Comparison of ENCODE assay signal across 9 cellular contexts in the genomic region with DNA sequence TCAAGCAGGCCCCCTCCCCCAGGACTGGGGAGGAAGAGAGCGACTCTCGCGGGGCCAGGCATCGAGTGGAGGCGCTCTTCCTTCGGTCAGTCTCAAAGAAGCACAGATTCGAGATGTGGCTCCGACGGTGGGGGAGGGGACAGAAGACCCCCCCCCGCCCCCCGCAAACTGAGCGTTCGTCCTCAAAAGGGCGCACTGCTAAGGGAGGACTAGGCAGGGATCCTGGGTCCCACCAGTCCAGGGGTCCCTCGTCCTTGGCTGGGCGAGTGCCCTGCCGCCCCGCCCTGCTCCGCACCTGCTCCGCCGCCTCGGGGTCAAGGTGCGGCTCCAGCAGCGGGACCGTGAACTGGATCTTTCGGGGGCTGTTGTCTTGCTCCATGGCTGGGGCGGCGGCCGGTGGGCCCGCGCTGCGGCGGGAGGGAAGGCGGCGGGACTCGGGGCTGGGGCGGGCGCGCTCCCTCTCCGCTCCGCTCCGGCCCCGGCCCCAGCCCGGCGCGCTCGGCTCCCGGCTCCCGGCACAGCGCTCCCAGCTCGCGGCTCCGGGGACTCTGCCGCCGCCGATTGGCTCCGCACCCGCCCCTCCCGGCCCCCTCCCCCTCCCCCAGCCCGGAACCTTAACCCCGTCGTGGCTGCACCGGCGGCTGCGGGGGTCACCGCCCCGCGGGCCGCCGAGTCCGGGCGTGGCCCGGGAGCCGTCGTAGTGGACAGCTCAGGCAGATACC. TPM values are rescaled to one million over a fixed set of nuclear protein-coding genes. Genes with fewer than 3 reads are reported as not detected.
DNase-seq lines count a peak whose midpoint lies in the region; ATAC-seq and TF ChIP-seq lines count a peak whose summit lies in the region.
"Had no signal": no experiment of that assay in that cellular context is flagged by ENCODE, and none has a peak within 500 bp of the region (broad histone marks: within the 10 kb centered on the region; RNA-seq: fewer than 3 reads in every experiment).

A gene with protein sequence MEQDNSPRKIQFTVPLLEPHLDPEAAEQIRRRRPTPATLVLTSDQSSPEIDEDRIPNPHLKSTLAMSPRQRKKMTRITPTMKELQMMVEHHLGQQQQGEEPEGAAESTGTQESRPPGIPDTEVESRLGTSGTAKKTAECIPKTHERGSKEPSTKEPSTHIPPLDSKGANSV (minus strand): TSS at position 550 of the 722 bp plus-strand sequence. CDS start 171 bp downstream, at position 379.

- peak within 1 kb of the TSS; percentile 88 for H3K9ac ChIP-seq in SK-N-MC (ENCODE audit: insufficient read length)

- no peaks in the 10 kb centered on the region for H3K9me3 ChIP-seq in SK-N-MC (ENCODE audit: low read depth, low read length)
- H3K9me3 ChIP-seq in ovary: no peaks in the 10 kb centered on the region

- TF ChIP-seq POLR2A in ovary (IDR thresholded peaks at IDR 0.05): no peak

- WGBS in ovary, 3 donors: 1 to 3% (median 1%) methylated on average over 35 to 75 of the region's 75 CpGs

- H3K4me3 ChIP-seq in SK-N-MC (peak within 1 kb of the TSS; percentile 93), ovary (peak within 1 kb of the TSS; percentile 48)

- no peaks in the 10 kb centered on the region for H3K4me1 ChIP-seq in ovary (ENCODE audit: insufficient read depth)

- ATAC-seq in Right ventricle myocardium superior (ENCODE audit: poor library complexity): peak; percentile 66

- DNase-seq in CD1c-positive myeloid dendritic cell (ENCODE audit: extremely low spot score): peak; percentile 10
- no peak for DNase-seq in SK-N-MC (ENCODE audit: low read depth, low spot score)
- peak; percentile 55 for DNase-seq in Right ventricle myocardium superior
- DNase-seq in ovary: peak; percentile 32 to 67 (median 55)
- no peak for DNase-seq in effector CD4-positive, alpha-beta T cell
- no peak for DNase-seq in GM10266 (ENCODE audit: extremely low spot score)
- no peak for DNase-seq in stimulated activated CD4-positive, alpha-beta T cell treated with anti-CD3 and anti-CD28 coated beads, Interleukin-4, amount 100 ng/mL, for 1 hour
- DNase-seq in OCI-M2 (lab: John Stamatoyannopoulos, UW; ENCODE audit: unreplicated experiment): no peak

- H3K27me3 ChIP-seq in ovary: no peaks in the 10 kb centered on the region

- H3K36me3 ChIP-seq in SK-N-MC (ENCODE audit: insufficient read depth, low read length) (peaks cover 28% of the 10 kb centered on the region), ovary (no peaks in the 10 kb centered on the region)

- no peak for TF ChIP-seq EP300 in ovary (IDR thresholded peaks at IDR 0.05)

- H3K27ac ChIP-seq in SK-N-MC (peak within 1 kb of the TSS; percentile 84), ovary (peak within 1 kb of the TSS; percentile 44 to 62)

- TF ChIP-seq CTCF in ovary (IDR thresholded peaks at IDR 0.05): no peak
- no peak for TF ChIP-seq CTCF in GM10266 (IDR thresholded peaks at IDR 0.05; ENCODE audit: control insufficient read depth, insufficient read depth, low read depth, missing control alignments)

- intact Hi-C loops in Right ventricle myocardium superior (cut with DNase I) (no loop called here), ovary (cut with DNase I) (loop anchor here in 2 of 4 donors (10.0 kb wide), 2 partner anchors 367 to 377 kb away; no protein-coding TSS in a partner anchor)

RNA-seq across cellular contexts. Expression of the gene that starts here (rescaled TPM):
- total RNA-seq in Right ventricle myocardium superior: 192 TPM
- total RNA-seq in ovary: 10 to 100 TPM in 2 of 7 donors, 1 to 10 TPM in 5; 2.0 to 25.2 (median 6.0) TPM
- 1 to 10 TPM; 6.2 to 6.6 TPM for polyA plus RNA-seq in ovary
- total RNA-seq: M059J had no signal

Comparison
In these comparisons a context has a peak if more than half of its experiments do, and no peak if none do; other contexts are left out.
1. DNase-seq: peak in CD1c-positive myeloid dendritic cell (single experiment), Right ventricle myocardium superior (single experiment) and ovary (5 of 5); none in SK-N-MC (single experiment), effector CD4-positive, alpha-beta T cell (single experiment), GM10266 (single experiment), stimulated activated CD4-positive, alpha-beta T cell treated with anti-CD3 and anti-CD28 coated beads, Interleukin-4, amount 100 ng/mL, for 1 hour (single experiment) and OCI-M2 (single experiment).